ENCODE assay signal across 35 cellular contexts in genomic region chr13:90769387-90769786, GRCh38.
"Had no signal": no experiment of that assay in that cellular context is flagged by ENCODE, and none has a peak within 500 bp of the region (broad histone marks: within the 10 kb centered on the region; RNA-seq: fewer than 3 reads in every experiment).

No MANE protein-coding gene starts in this region.

- H3K4me3 ChIP-seq: ascending aorta, cardiac muscle cell had no signal

- DNase-seq: activated B cell treated with CpG ODN at 0.5 μM for 24 hours; activated CD4-positive, alpha-beta memory T cell treated with anti-CD3 and anti-CD28 coated beads for 36 hours; activated CD4-positive, alpha-beta T cell treated with anti-CD3 and anti-CD28 coated beads for 4 hours; activated CD4-positive, alpha-beta T cell treated with anti-CD3 and anti-CD28 coated beads, Interleukin-2, amount 10 ng/mL, durations not matched to agents 24 days and 14 days; activated CD4-positive, alpha-beta T cell treated with anti-CD3 and anti-CD28 coated beads, Interleukin-2, amount 50 U/mL, for 1 hour; activated CD4-positive, alpha-beta T cell treated with anti-CD3 and anti-CD28 coated beads, Interleukin-2, amount 50 U/mL, for 4 hours; activated CD4-positive, CD25-positive, alpha-beta regulatory T cell treated with anti-CD3 and anti-CD28 coated beads, Interleukin-2, amount 50 U/mL, for 72 hours; activated CD8-positive, alpha-beta memory T cell treated with anti-CD3 and anti-CD28 coated beads, Interleukin-2, amount 50 U/mL, for 4 hours; activated CD8-positive, alpha-beta T cell treated with anti-CD3 and anti-CD28 coated beads for 36 hours; activated effector memory CD4-positive, alpha-beta T cell treated with Interleukin-2 at 50 U/mL for 16 hours; activated gamma-delta T cell; activated naive CD4-positive, alpha-beta T cell treated with anti-CD3 and anti-CD28 coated beads, Interleukin-2, amount 10 ng/mL, durations not matched to agents 7 days and 5 days; activated naive CD4-positive, alpha-beta T cell treated with Interleukin-2 at 50 U/mL for 16 hours; activated naive CD8-positive, alpha-beta T cell treated with anti-CD3 and anti-CD28 coated beads, Interleukin-2, amount 10 ng/mL, durations not matched to agents 7 days and 5 days; activated naive CD8-positive, alpha-beta T cell treated with anti-CD3 and anti-CD28 coated beads, Interleukin-2, amount 50 U/mL, for 24 hours; activated T-cell treated with anti-CD3 and anti-CD28 coated beads for 4 hours; activated T-cell treated with anti-CD3 and anti-CD28 coated beads, Interleukin-2, amount 50 U/mL, for 1 hour; activated T-cell treated with anti-CD3 and anti-CD28 coated beads, Interleukin-2, amount 50 U/mL, for 4 hours; activated T-cell treated with anti-CD3 and anti-CD28 coated beads, Interleukin-2, amount 50 U/mL, for 72 hours; amygdala; anterior cingulate cortex; caudate nucleus; T-helper 2 cell; T-helper 9 cell had no signal

- H3K27me3 Mint-ChIP-seq: activated B cell treated with CpG ODN at 0.5 μM for 24 hours; activated CD4-positive, alpha-beta memory T cell treated with anti-CD3 and anti-CD28 coated beads for 36 hours; activated CD4-positive, alpha-beta T cell treated with anti-CD3 and anti-CD28 coated beads, Interleukin-2, amount 10 ng/mL, durations not matched to agents 24 days and 14 days; activated CD8-positive, alpha-beta T cell treated with anti-CD3 and anti-CD28 coated beads for 36 hours; activated naive CD4-positive, alpha-beta T cell treated with anti-CD3 and anti-CD28 coated beads, Interleukin-2, amount 10 ng/mL, durations not matched to agents 7 days and 5 days; activated naive CD4-positive, alpha-beta T cell treated with anti-CD3 and anti-CD28 coated beads, Interleukin-2, amount 50 U/mL, for 24 hours; activated naive CD8-positive, alpha-beta T cell; activated naive CD8-positive, alpha-beta T cell treated with anti-CD3 and anti-CD28 coated beads, Interleukin-2, amount 10 ng/mL, durations not matched to agents 7 days and 5 days; activated naive CD8-positive, alpha-beta T cell treated with anti-CD3 and anti-CD28 coated beads, Interleukin-2, amount 50 U/mL, for 24 hours; central memory CD8-positive, alpha-beta T cell had no signal

- H3K4me3 Mint-ChIP-seq: activated B cell treated with CpG ODN at 0.5 μM for 24 hours; activated CD4-positive, alpha-beta memory T cell treated with anti-CD3 and anti-CD28 coated beads for 36 hours; activated CD4-positive, alpha-beta T cell treated with anti-CD3 and anti-CD28 coated beads, Interleukin-2, amount 10 ng/mL, durations not matched to agents 24 days and 14 days; activated CD8-positive, alpha-beta T cell treated with anti-CD3 and anti-CD28 coated beads for 36 hours; activated naive CD4-positive, alpha-beta T cell treated with anti-CD3 and anti-CD28 coated beads, Interleukin-2, amount 10 ng/mL, durations not matched to agents 7 days and 5 days; activated naive CD4-positive, alpha-beta T cell treated with anti-CD3 and anti-CD28 coated beads, Interleukin-2, amount 50 U/mL, for 24 hours; activated naive CD8-positive, alpha-beta T cell; activated naive CD8-positive, alpha-beta T cell treated with anti-CD3 and anti-CD28 coated beads, Interleukin-2, amount 10 ng/mL, durations not matched to agents 7 days and 5 days; activated naive CD8-positive, alpha-beta T cell treated with anti-CD3 and anti-CD28 coated beads, Interleukin-2, amount 50 U/mL, for 24 hours; activated T-cell treated with anti-CD3 and anti-CD28 coated beads, Interleukin-2, amount 50 U/mL, for 4 hours; activated T-cell treated with anti-CD3 and anti-CD28 coated beads, Interleukin-2, amount 50 U/mL, for 72 hours; activated T-helper 1 cell treated with anti-CD3 and anti-CD28 coated beads, Interleukin-12 subunit alpha, Interleukin-12 subunit beta, Interleukin-2, Interleukin-4 antibody, amounts not matched to agents 30 ng/mL and 10 ng/mL and 1 ng/mL, durations not matched to agents 14 hours and 24 hours and 36 hours; brain; central memory CD8-positive, alpha-beta T cell; T-helper 1 cell treated with Interleukin-12 subunit alpha and Interleukin-12 subunit beta and Interleukin-4 antibody, amounts not matched to agents 30 μg/mL and 1 μg/mL, for 36 hours; T-helper 2 cell treated with Interferon-gamma antibody and Interleukin-4, amounts not matched to agents 5 μg/mL and 100 μg/mL, for 36 hours had no signal

- H3K36me3 ChIP-seq: ascending aorta, cardiac muscle cell had no signal

- H3K9me3 ChIP-seq: ascending aorta had no signal

- H3K4me1 ChIP-seq: ascending aorta had no signal

- H3K27me3 ChIP-seq: ascending aorta, cardiac muscle cell had no signal

- H3K36me3 Mint-ChIP-seq: activated CD4-positive, alpha-beta memory T cell treated with anti-CD3 and anti-CD28 coated beads for 36 hours; activated naive CD4-positive, alpha-beta T cell treated with anti-CD3 and anti-CD28 coated beads, Interleukin-2, amount 10 ng/mL, durations not matched to agents 7 days and 5 days; activated naive CD4-positive, alpha-beta T cell treated with anti-CD3 and anti-CD28 coated beads, Interleukin-2, amount 50 U/mL, for 24 hours; activated naive CD8-positive, alpha-beta T cell; activated naive CD8-positive, alpha-beta T cell treated with anti-CD3 and anti-CD28 coated beads, Interleukin-2, amount 10 ng/mL, durations not matched to agents 7 days and 5 days; brain had no signal

- ATAC-seq: activated CD8-positive, alpha-beta T cell treated with anti-CD3 and anti-CD28 coated beads for 36 hours; activated naive CD8-positive, alpha-beta T cell treated with anti-CD3 and anti-CD28 coated beads, Interleukin-2, amount 50 U/mL, for 24 hours; activated T-cell treated with anti-CD3 and anti-CD28 coated beads, Interleukin-2, amount 50 U/mL, for 4 hours; activated T-cell treated with anti-CD3 and anti-CD28 coated beads, Interleukin-2, amount 50 U/mL, for 72 hours had no signal

- H3K27ac Mint-ChIP-seq: activated B cell treated with CpG ODN at 0.5 μM for 24 hours; activated CD4-positive, alpha-beta memory T cell treated with anti-CD3 and anti-CD28 coated beads for 36 hours; activated CD4-positive, alpha-beta T cell treated with anti-CD3 and anti-CD28 coated beads, Interleukin-2, amount 10 ng/mL, durations not matched to agents 24 days and 14 days; activated CD8-positive, alpha-beta T cell treated with anti-CD3 and anti-CD28 coated beads for 36 hours; activated naive CD4-positive, alpha-beta T cell treated with anti-CD3 and anti-CD28 coated beads, Interleukin-2, amount 10 ng/mL, durations not matched to agents 7 days and 5 days; activated naive CD4-positive, alpha-beta T cell treated with anti-CD3 and anti-CD28 coated beads, Interleukin-2, amount 50 U/mL, for 24 hours; activated naive CD8-positive, alpha-beta T cell; activated naive CD8-positive, alpha-beta T cell treated with anti-CD3 and anti-CD28 coated beads, Interleukin-2, amount 10 ng/mL, durations not matched to agents 7 days and 5 days; activated naive CD8-positive, alpha-beta T cell treated with anti-CD3 and anti-CD28 coated beads, Interleukin-2, amount 50 U/mL, for 24 hours; activated T-cell treated with anti-CD3 and anti-CD28 coated beads, Interleukin-2, amount 50 U/mL, for 72 hours; activated T-helper 1 cell treated with anti-CD3 and anti-CD28 coated beads, Interleukin-12 subunit alpha, Interleukin-12 subunit beta, Interleukin-2, Interleukin-4 antibody, amounts not matched to agents 30 ng/mL and 10 ng/mL and 1 ng/mL, durations not matched to agents 14 hours and 24 hours and 36 hours; activated T-helper 2 cell treated with anti-CD3 and anti-CD28 coated beads, Interferon-gamma antibody, Interleukin-2, Interleukin-4, amounts not matched to agents 10 μg/mL and 5 μg/mL and 100 μg/mL, durations not matched to agents 14 hours and 24 hours and 36 hours; brain; T-helper 1 cell treated with Interleukin-12 subunit alpha and Interleukin-12 subunit beta and Interleukin-4 antibody, amounts not matched to agents 30 μg/mL and 1 μg/mL, for 36 hours; T-helper 2 cell treated with Interferon-gamma antibody and Interleukin-4, amounts not matched to agents 5 μg/mL and 100 μg/mL, for 36 hours had no signal

- H3K27ac ChIP-seq: ascending aorta, cardiac muscle cell, VCaP had no signal

- H3K4me1 Mint-ChIP-seq: activated B cell treated with CpG ODN at 0.5 μM for 24 hours; activated CD4-positive, alpha-beta T cell treated with anti-CD3 and anti-CD28 coated beads, Interleukin-2, amount 10 ng/mL, durations not matched to agents 24 days and 14 days; activated naive CD4-positive, alpha-beta T cell treated with anti-CD3 and anti-CD28 coated beads, Interleukin-2, amount 10 ng/mL, durations not matched to agents 7 days and 5 days; activated naive CD4-positive, alpha-beta T cell treated with anti-CD3 and anti-CD28 coated beads, Interleukin-2, amount 50 U/mL, for 24 hours; activated naive CD8-positive, alpha-beta T cell treated with anti-CD3 and anti-CD28 coated beads, Interleukin-2, amount 10 ng/mL, durations not matched to agents 7 days and 5 days; activated naive CD8-positive, alpha-beta T cell treated with anti-CD3 and anti-CD28 coated beads, Interleukin-2, amount 50 U/mL, for 24 hours; central memory CD8-positive, alpha-beta T cell had no signal

- H3K9me3 Mint-ChIP-seq: activated CD8-positive, alpha-beta T cell treated with anti-CD3 and anti-CD28 coated beads for 36 hours; activated naive CD8-positive, alpha-beta T cell treated with anti-CD3 and anti-CD28 coated beads, Interleukin-2, amount 10 ng/mL, durations not matched to agents 7 days and 5 days; activated T-helper 1 cell treated with anti-CD3 and anti-CD28 coated beads, Interleukin-12 subunit alpha, Interleukin-12 subunit beta, Interleukin-2, Interleukin-4 antibody, amounts not matched to agents 30 ng/mL and 10 ng/mL and 1 ng/mL, durations not matched to agents 14 hours and 24 hours and 36 hours; activated T-helper 2 cell treated with anti-CD3 and anti-CD28 coated beads, Interferon-gamma antibody, Interleukin-2, Interleukin-4, amounts not matched to agents 10 μg/mL and 5 μg/mL and 100 μg/mL, durations not matched to agents 14 hours and 24 hours and 36 hours; brain had no signal
